In genomic region chr7:75546272-75547015, GRCh38 we compare ENCODE assay signal across 24 cellular contexts. TPM values are rescaled to one million over a fixed set of nuclear protein-coding genes. Genes with fewer than 3 reads are reported as not detected.
DNase-seq lines count a peak whose midpoint lies in the region; ATAC-seq, FAIRE-seq and TF ChIP-seq lines count a peak whose summit lies in the region.
"Had no signal": no experiment of that assay in that cellular context is flagged by ENCODE, and none has a peak within 500 bp of the region (broad histone marks: within the 10 kb centered on the region; RNA-seq: fewer than 3 reads in every experiment).

No MANE protein-coding gene starts in this region.

- FAIRE-seq in D721Med (lab: Jason Lieb, UNC) (peak; percentile 89), K562 (lab: Jason Lieb, UNC) (peak; percentile 79), RCC 7860 (lab: Jason Lieb, UNC) (no peak)
- FAIRE-seq: H54 had no signal

- no TSS peak for BruUV-seq in K562 (replicated peaks; lab: Mats Ljungman, UMichigan)

- intact Hi-C loops in K562 (cut with micrococcal nuclease) = no loop called here

- H3K9me3 ChIP-seq in K562 (replicated peaks; ENCODE audit: control insufficient read depth, insufficient read depth, low read depth, low read length) (no peaks in the 10 kb centered on the region), SK-N-SH (no peaks in the 10 kb centered on the region)
- H3K9me3 ChIP-seq: BLaER1 treated with 17β-estradiol and CSF1 and Interleukin-3, amounts not matched to agents 10 nM and 100 nM; Peyer's patch; SJCRH30 had no signal

- H3K4me3 ChIP-seq in K562 (no peak overlapping the region), SK-N-SH (ENCODE audit: low read depth in 2 of 2, low read length in 1 of 2) (no peak overlapping the region)
- H3K4me3 ChIP-seq: BLaER1 treated with 17β-estradiol and CSF1 and Interleukin-3, amounts not matched to agents 10 nM and 100 nM; Peyer's patch; SJCRH30 had no signal

- H3K36me3 ChIP-seq in K562 (ENCODE audit: control insufficient read depth, insufficient read depth, low read length) (peaks cover 13% of the 10 kb centered on the region; the same call in 1 of the 3 replicates), SK-N-SH (replicated peaks in 1 of 2; ENCODE audit: control insufficient read depth in 1 of 2, insufficient read depth in 2 of 2, low read length in 1 of 2) (peaks cover 0 to 12% of the 10 kb centered on the region in 2 experiments)

- CTCF ChIA-PET in K562 (lab: Yijun Ruan, JAX; ENCODE audit: low intra/inter-chr PET ratio) = no interaction called here
- CTCF ChIA-PET in SK-N-SH (lab: Yijun Ruan, JAX) = interaction anchor here (1.1 kb wide), 1 partner anchor 9 kb away, joined by 5 read pairs; no protein-coding TSS in a partner anchor

- no peak for TF ChIP-seq RAD21 in K562 (CRISPR knock-in tag; conservative IDR thresholded peaks at IDR 0.05 in 1 of 2, IDR thresholded peaks at IDR 0.05 in 1 of 2)
- no peak for TF ChIP-seq RAD21 in SK-N-SH (IDR thresholded peaks at IDR 0.05; ENCODE audit: low read length)

- H3K4me3 Mint-ChIP-seq in nephron progenitor cell = no peak overlapping the region
- H3K4me3 Mint-ChIP-seq: CD8-positive, alpha-beta memory T cell; IgD-negative memory B cell had no signal

- H3K27me3 ChIP-seq in K562 (ENCODE audit: control insufficient read depth in 2 of 2, insufficient read depth in 2 of 2, low read length in 2 of 2) = no peaks in the 10 kb centered on the region
- H3K27me3 ChIP-seq in SK-N-SH (ENCODE audit: insufficient read depth) = no peaks in the 10 kb centered on the region
- H3K27me3 ChIP-seq: BLaER1 treated with 17β-estradiol and CSF1 and Interleukin-3, amounts not matched to agents 10 nM and 100 nM; Peyer's patch; SJCRH30 had no signal

- no peak for TF ChIP-seq POLR2A in K562 (conservative IDR thresholded peaks at IDR 0.05)

- POLR2A ChIA-PET in K562 (lab: Yijun Ruan, JAX) = interaction anchor here (0.5 to 1.5 kb wide), 9 partner anchors 9 to 444 kb away, joined by 3 to 4 read pairs (median 3); no protein-coding TSS in a partner anchor
- POLR2A ChIA-PET in SK-N-SH (lab: Yijun Ruan, JAX) = no interaction called here

- peak overlapping the region; percentile 24; the same call in 1 of the 2 replicates for H3K4me2 ChIP-seq in K562 (ENCODE audit: insufficient read depth, low read length)
- H3K4me2 ChIP-seq in SK-N-SH = no peak overlapping the region
- H3K4me2 ChIP-seq: BLaER1 treated with 17β-estradiol and CSF1 and Interleukin-3, amounts not matched to agents 10 nM and 100 nM had no signal

- H3K27me3 Mint-ChIP-seq in nephron progenitor cell (ENCODE audit: low read depth, poor library complexity) = peaks cover 5% of the 10 kb centered on the region
- H3K27me3 Mint-ChIP-seq: IgD-negative memory B cell had no signal

- H3K36me3 Mint-ChIP-seq in nephron progenitor cell (ENCODE audit: low read depth) = peaks cover 58% of the 10 kb centered on the region

- no peaks in the 10 kb centered on the region for H3K9me2 ChIP-seq in SK-N-SH

- no peaks in the 10 kb centered on the region; the same call in 1 of the 2 replicates for H4K20me1 ChIP-seq in K562 (replicated peaks; ENCODE audit: control insufficient read depth, insufficient read depth, low read length)
- H4K20me1 ChIP-seq in SK-N-SH (ENCODE audit: insufficient read depth) = 0 out of 2 replicates have a peak, but pooled peaks cover 1% of the 10 kb centered on the region

- H3K9ac ChIP-seq in K562 (ENCODE audit: insufficient read depth in 1 of 2, low read depth in 2 of 2, low read length in 2 of 2) (peak overlapping the region; percentile 22 to 77; a peak in 3 of 4 replicates), SK-N-SH (no peak overlapping the region)
- H3K9ac ChIP-seq: BLaER1 treated with 17β-estradiol and CSF1 and Interleukin-3, amounts not matched to agents 10 nM and 100 nM had no signal

- ATAC-seq in K562 = peak; percentile 76

- H2AFZ ChIP-seq in K562 (ENCODE audit: low read depth, low read length) (peak overlapping the region; percentile 46; the same call in 1 of the 2 replicates), SK-N-SH (ENCODE audit: low read depth) (no peak overlapping the region)

- H3K4me1 ChIP-seq in K562 (replicated peaks in 1 of 2; ENCODE audit: control insufficient read depth in 2 of 2, insufficient read depth in 2 of 2, low read length in 2 of 2) (peaks cover 7 to 9% of the 10 kb centered on the region in 2 experiments; a peak in 3 of 5 replicates), SK-N-SH (ENCODE audit: control insufficient read depth in 1 of 2, insufficient read depth in 2 of 2, low read depth in 1 of 2, low read length in 1 of 2) (no peaks in the 10 kb centered on the region)
- H3K4me1 ChIP-seq: Peyer's patch, SJCRH30 had no signal

- no peaks in the 10 kb centered on the region for H3F3A ChIP-seq in SK-N-SH (replicated peaks; ENCODE audit: insufficient read depth)

- H3K79me2 ChIP-seq in K562 (ENCODE audit: control insufficient read depth, insufficient read depth, low read length) (no peaks in the 10 kb centered on the region), SK-N-SH (ENCODE audit: insufficient read depth) (no peaks in the 10 kb centered on the region)

- TF ChIP-seq EP300 in K562 (IDR thresholded peaks at IDR 0.05; ENCODE audit: low read length) = peak; percentile 10; the same call in 1 of the 2 replicates
- TF ChIP-seq EP300 in SK-N-SH (IDR thresholded peaks at IDR 0.05; ENCODE audit: borderline replicate concordance in 1 of 2, low read depth in 1 of 2, low read length in 1 of 2) = no peak

- DNase-seq in NCI-H2227 (lab: John Stamatoyannopoulos, UW; ENCODE audit: unreplicated experiment) (peak; percentile 7), NCI-H2227 treated with DMSO at 0.1 percent for 48 hours (lab: John Stamatoyannopoulos, UW) (no peak), D721Med (ENCODE audit: insufficient read length, low spot score) (peak; percentile 61), K562 (ENCODE audit: extremely low read depth in 1 of 4, low spot score in 3 of 4) (peak in 3 of 4 experiments; percentile 37 to 63 (median 52)), nephron progenitor cell (no peak), RCC 7860 (ENCODE audit: low spot score) (no peak), SK-N-SH (no peak)
- DNase-seq in activated CD4-positive, CD25-positive, alpha-beta regulatory T cell (lab: John Stamatoyannopoulos, UW) = no peak
- DNase-seq: ACHN; Calu3; CD8-positive, alpha-beta memory T cell; DMS53; Karpas-422; MV-4-11; NCI-H1105 treated with DMSO at 0.1 percent for 48 hours; NCI-H2081; NCI-H748 treated with DMSO at 0.1 percent for 48 hours; Peyer's patch; SJCRH30 had no signal

- peak overlapping the region; percentile 82 for H3K27ac Mint-ChIP-seq in nephron progenitor cell
- H3K27ac Mint-ChIP-seq: CD8-positive, alpha-beta memory T cell; IgD-negative memory B cell had no signal

- in situ Hi-C loops in K562 (cut with MboI) = no loop called here

- H3K4me1 Mint-ChIP-seq in nephron progenitor cell = peaks cover 14% of the 10 kb centered on the region
- H3K4me1 Mint-ChIP-seq: CD8-positive, alpha-beta memory T cell; IgD-negative memory B cell had no signal

- H3K9me3 Mint-ChIP-seq in nephron progenitor cell = no peaks in the 10 kb centered on the region
- H3K9me3 Mint-ChIP-seq: CD8-positive, alpha-beta memory T cell; IgD-negative memory B cell had no signal

- TF ChIP-seq CTCF in D721Med (IDR thresholded peaks at IDR 0.05; ENCODE audit: insufficient read depth, missing control alignments) (no peak), K562 (IDR thresholded peaks at IDR 0.05 in 2 of 3, conservative IDR thresholded peaks at IDR 0.05 in 1 of 3; ENCODE audit: insufficient read depth in 2 of 3, low read depth in 1 of 3, low read length in 3 of 3) (no peak), nephron progenitor cell (IDR thresholded peaks at IDR 0.05) (no peak), SK-N-SH (IDR thresholded peaks at IDR 0.05) (no peak)

- 34% methylated on average over 15 of the region's 15 CpGs for WGBS in K562 (ENCODE audit: insufficient coverage, low coverage, missing lambda C conversion rate)
- 92% methylated on average over 15 of the region's 15 CpGs for WGBS in SK-N-SH (ENCODE audit: low lambda C conversion rate)

- H3K27ac ChIP-seq in K562 (ENCODE audit: extremely low read depth, low read depth, low read length) (0 out of 3 replicates have a peak overlapping the region, but pooled peaks have one; percentile 23), SK-N-SH (ENCODE audit: low read depth in 2 of 2, low read length in 1 of 2) (no peak overlapping the region)
- H3K27ac ChIP-seq: 22Rv1; BLaER1 treated with 17β-estradiol and CSF1 and Interleukin-3, amounts not matched to agents 10 nM and 100 nM; Peyer's patch; SJCRH30 had no signal

- H3K9me1 ChIP-seq in K562 (ENCODE audit: control insufficient read depth, insufficient read depth, low read length) = no peaks in the 10 kb centered on the region

TF ChIP-seq in K562, 482 proteins besides CTCF, POLR2A, EP300 and RAD21 (continues in another document):
- TF ChIP-seq EP400 (IDR thresholded peaks at IDR 0.05) (no peak), ZNF384 (IDR thresholded peaks at IDR 0.05; ENCODE audit: low read depth, low read length) (no peak), MEF2A (IDR thresholded peaks at IDR 0.05; ENCODE audit: control insufficient read depth, low read depth, low read length) (no peak)

TF ChIP-seq in SK-N-SH, 30 proteins besides CTCF, POLR2A, EP300 and RAD21 (continues in another document):
- TF ChIP-seq SMC3 (IDR thresholded peaks at IDR 0.05; ENCODE audit: low read depth, low read length) (no peak), ELF1 (IDR thresholded peaks at IDR 0.05) (no peak), NRF1 (IDR thresholded peaks at IDR 0.05; ENCODE audit: low read depth, low read length) (no peak)

RNA-seq across cellular contexts. Expression of gene SPDYE5, which starts 54.3 kb away (rescaled TPM):
- 0.16 and 1.2 TPM in 2 replicates for total RNA-seq in K562 (2011; cell fraction: chromatin; rRNA removed; ENCODE audit: low replicate concordance)
- total RNA-seq in K562 (2011; cell fraction: nucleolus; rRNA removed) = 0.17 TPM in 1 of 2 replicates, not detected in the other
- 0.23 TPM in 1 of 2 replicates, not detected in the other for total RNA-seq in K562 (2011; cell fraction: nucleoplasm; rRNA removed)
- total RNA-seq in K562 (2014; rRNA removed) = not detected in 2 replicates
- total RNA-seq in K562 (2014; rRNA removed; fragmentation: Illumina TruSeq; extraction: Trizol) = 0.07 TPM in 1 of 2 replicates, not detected in the other
- not detected in 2 replicates for total RNA-seq in K562 (2015; rRNA removed; fragmentation: Illumina TruSeq; extraction: Trizol)
- total RNA-seq in K562 (2021) = 0.09 TPM in 1 of 2 replicates, not detected in the other
- polyA plus RNA-seq in K562 (2011; rRNA removed) = not detected in 2 replicates
- 0.03 TPM in 1 of 2 replicates, not detected in the other for polyA plus RNA-seq in K562 (2011; cell fraction: cytosol; rRNA removed)
- 0.04 TPM in 1 of 2 replicates, not detected in the other for polyA plus RNA-seq in K562 (2011; cell fraction: nucleus; rRNA removed)
- 0.55 and 0.72 TPM in 2 replicates for polyA plus RNA-seq in K562 (2012)
- not detected in 2 replicates for polyA plus RNA-seq in K562 (2014; fragmentation: Illumina TruSeq; extraction: Trizol)
- polyA plus RNA-seq in K562 (2014; fragmentation: Nextera tagmentation; extraction: Ambion mirVana) = under 1 TPM; 0.13 to 0.28 TPM
- polyA plus RNA-seq in K562 (2014; rRNA removed) = not detected in 2 replicates
- polyA minus RNA-seq in K562 (2011; rRNA and poly(A)+ RNA removed) = not detected in 2 replicates
- polyA minus RNA-seq in K562 (2011; cell fraction: cytosol; rRNA and poly(A)+ RNA removed) = not detected in 2 replicates
- not detected in 2 replicates for polyA minus RNA-seq in K562 (2011; cell fraction: nucleus; rRNA and poly(A)+ RNA removed)
- 0.03 TPM in 1 of 2 replicates, not detected in the other for polyA plus RNA-seq in SK-N-SH (2012; rRNA removed)
- 0.01 TPM in 1 of 2 replicates, not detected in the other for polyA plus RNA-seq in SK-N-SH (2012; cell fraction: cytosol; rRNA removed)
- polyA plus RNA-seq in SK-N-SH (2012; cell fraction: nucleus; rRNA removed) = 0.04 and 0.06 TPM in 2 replicates
- total RNA-seq: Calu3; CD8-positive, alpha-beta memory T cell; M059J; Peyer's patch; SJCRH30 had no signal

Comparison
In these comparisons a context has a peak if more than half of its experiments do, and no peak if none do; other contexts are left out.
1. DNase-seq: peak in NCI-H2227 (single experiment), D721Med (single experiment) and K562 (3 of 4); none in NCI-H2227 treated with DMSO at 0.1 percent for 48 hours (single experiment), nephron progenitor cell (single experiment), activated CD4-positive, CD25-positive, alpha-beta regulatory T cell (0 of 4), RCC 7860 (single experiment) and SK-N-SH (single experiment).